9 cellular contexts compared by ENCODE assay signal in the genomic region with DNA sequence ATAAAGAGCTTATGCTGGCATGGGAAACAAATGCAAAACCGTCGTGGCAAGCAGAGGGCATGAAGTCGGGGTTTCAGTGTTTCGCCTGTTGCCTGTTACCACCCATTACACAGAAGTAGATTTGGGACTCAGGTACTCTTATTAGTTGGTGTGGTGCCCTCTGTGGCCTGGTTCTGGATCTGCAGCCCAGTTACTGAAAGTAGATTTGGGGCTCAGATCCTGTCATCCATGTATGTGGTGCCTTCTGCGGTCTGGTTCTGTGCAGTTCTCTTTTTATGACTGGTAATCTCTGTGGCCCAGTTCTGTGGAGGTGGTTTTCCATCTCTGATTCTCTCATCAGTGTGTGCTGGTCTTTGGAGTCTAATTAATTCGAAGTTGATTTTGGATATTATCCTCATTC. TPM values are rescaled to one million over a fixed set of nuclear protein-coding genes. Genes with fewer than 3 reads are reported as not detected.
DNase-seq lines count a peak whose midpoint lies in the region; ATAC-seq, FAIRE-seq and TF ChIP-seq lines count a peak whose summit lies in the region.
"Had no signal": no experiment of that assay in that cellular context is flagged by ENCODE, and none has a peak within 500 bp of the region (broad histone marks: within the 10 kb centered on the region; RNA-seq: fewer than 3 reads in every experiment).

No MANE protein-coding gene starts in this region.

- FAIRE-seq in frontal cortex (lab: Jason Lieb, UNC): no peak

- H3K4me1 ChIP-seq in left lung (peaks cover 0 to 5% of the 10 kb centered on the region in 2 donors), vagina (no peaks in the 10 kb centered on the region)

- H3K4me3 ChIP-seq in left lung (no peak overlapping the region), vagina (no peak overlapping the region)
- H3K4me3 ChIP-seq: BLaER1 had no signal

- peaks cover 0 to under 1% of the 10 kb centered on the region in 2 donors for H3K36me3 Mint-ChIP-seq in activated T-cell treated with anti-CD3 and anti-CD28 coated beads, Interleukin-2, amount 50 U/mL, for 72 hours (ENCODE audit: insufficient read depth in 2 of 2)

- peaks cover 25% of the 10 kb centered on the region for H3K27me3 Mint-ChIP-seq in activated T-cell treated with anti-CD3 and anti-CD28 coated beads, Interleukin-2, amount 50 U/mL, for 72 hours (ENCODE audit: low read depth)

- H3K36me3 ChIP-seq in left lung (no peaks in the 10 kb centered on the region), vagina (no peaks in the 10 kb centered on the region)
- H3K36me3 ChIP-seq: BLaER1 had no signal

- no peak for TF ChIP-seq POLR2A in vagina (IDR thresholded peaks at IDR 0.05)

- no peaks in the 10 kb centered on the region for H3K9me3 Mint-ChIP-seq in activated T-cell treated with anti-CD3 and anti-CD28 coated beads, Interleukin-2, amount 50 U/mL, for 72 hours

- ATAC-seq in GM21381 (IDR thresholded peaks at IDR 0.05; ENCODE audit: unreplicated experiment) (peak; percentile 63), left lung (peak; percentile 33)
- peak; percentile 91 to 94 for ATAC-seq in activated T-cell treated with anti-CD3 and anti-CD28 coated beads, Interleukin-2, amount 50 U/mL, for 72 hours (replicated peaks in 1 of 2)

- in situ Hi-C loops in KBM-7 (cut with MboI; ENCODE audit: low pct_unique_long_range_greater_than_20kb, low sequenced_read_pairs): no loop called here

- H3K27me3 ChIP-seq in left lung: peaks cover 0 to under 1% of the 10 kb centered on the region in 2 donors
- H3K27me3 ChIP-seq in vagina: no peaks in the 10 kb centered on the region
- H3K27me3 ChIP-seq: BLaER1 had no signal

- H3K27ac Mint-ChIP-seq in activated T-cell treated with anti-CD3 and anti-CD28 coated beads, Interleukin-2, amount 50 U/mL, for 72 hours: no peak overlapping the region

- intact Hi-C loops in left lung (cut with DNase I): no loop called here
- intact Hi-C loops in vagina (cut with DNase I): no loop called here

- TF ChIP-seq CTCF in left lung (IDR thresholded peaks at IDR 0.05): peak in 1 of 2 donors; percentile 20
- peak in 1 of 3 experiments; percentile 16 for TF ChIP-seq CTCF in vagina (IDR thresholded peaks at IDR 0.05)

- H3K9me3 ChIP-seq in left lung: no peaks in the 10 kb centered on the region
- H3K9me3 ChIP-seq in vagina: no peaks in the 10 kb centered on the region
- H3K9me3 ChIP-seq: BLaER1 had no signal

- H3K4me3 Mint-ChIP-seq in activated T-cell treated with anti-CD3 and anti-CD28 coated beads, Interleukin-2, amount 50 U/mL, for 72 hours: no peak overlapping the region

- DNase-seq in NCI-H1105 (lab: John Stamatoyannopoulos, UW): peak; percentile 15
- DNase-seq in NCI-H1105 treated with DMSO at 0.1 percent for 48 hours (lab: John Stamatoyannopoulos, UW): no peak
- DNase-seq in KBM-7: peak; percentile 54
- DNase-seq in activated T-cell treated with anti-CD3 and anti-CD28 coated beads, Interleukin-2, amount 50 U/mL, for 72 hours: peak; percentile 65 to 66
- DNase-seq in left lung: no peak
- no peak for DNase-seq in frontal cortex (ENCODE audit: low spot score in 2 of 2)
- DNase-seq in vagina (ENCODE audit: extremely low spot score in 2 of 2): no peak

- H3K4me1 Mint-ChIP-seq in activated T-cell treated with anti-CD3 and anti-CD28 coated beads, Interleukin-2, amount 50 U/mL, for 72 hours (ENCODE audit: low read depth): no peaks in the 10 kb centered on the region

- H3K27ac ChIP-seq in left lung (no peak overlapping the region), vagina (no peak overlapping the region)
- H3K27ac ChIP-seq: BLaER1 had no signal

RNA-seq across cellular contexts. Expression of gene ADNP2, which starts 45.2 kb away (rescaled TPM):
- 10 to 100 TPM; 25.1 to 33.4 TPM for total RNA-seq in activated T-cell treated with anti-CD3 and anti-CD28 coated beads, Interleukin-2, amount 50 U/mL, for 72 hours
- 10 to 100 TPM; 13.5 to 14.4 TPM for total RNA-seq in left lung
- 22.0 TPM for total RNA-seq in frontal cortex
- 21.4 TPM for total RNA-seq in vagina

Comparison
In these comparisons a context has a peak if more than half of its experiments do, and no peak if none do; other contexts are left out.
1. DNase-seq: peak in NCI-H1105 (single experiment), KBM-7 (single experiment) and activated T-cell treated with anti-CD3 and anti-CD28 coated beads, Interleukin-2, amount 50 U/mL, for 72 hours (2 of 2); none in NCI-H1105 treated with DMSO at 0.1 percent for 48 hours (single experiment), left lung (0 of 2), frontal cortex (0 of 2) and vagina (0 of 2).
2. ATAC-seq: peak in every context shown above with its lines; median percentile 92 in activated T-cell treated with anti-CD3 and anti-CD28 coated beads, Interleukin-2, amount 50 U/mL, for 72 hours; 63 in GM21381; 33 in left lung.